In the genomic region with DNA sequence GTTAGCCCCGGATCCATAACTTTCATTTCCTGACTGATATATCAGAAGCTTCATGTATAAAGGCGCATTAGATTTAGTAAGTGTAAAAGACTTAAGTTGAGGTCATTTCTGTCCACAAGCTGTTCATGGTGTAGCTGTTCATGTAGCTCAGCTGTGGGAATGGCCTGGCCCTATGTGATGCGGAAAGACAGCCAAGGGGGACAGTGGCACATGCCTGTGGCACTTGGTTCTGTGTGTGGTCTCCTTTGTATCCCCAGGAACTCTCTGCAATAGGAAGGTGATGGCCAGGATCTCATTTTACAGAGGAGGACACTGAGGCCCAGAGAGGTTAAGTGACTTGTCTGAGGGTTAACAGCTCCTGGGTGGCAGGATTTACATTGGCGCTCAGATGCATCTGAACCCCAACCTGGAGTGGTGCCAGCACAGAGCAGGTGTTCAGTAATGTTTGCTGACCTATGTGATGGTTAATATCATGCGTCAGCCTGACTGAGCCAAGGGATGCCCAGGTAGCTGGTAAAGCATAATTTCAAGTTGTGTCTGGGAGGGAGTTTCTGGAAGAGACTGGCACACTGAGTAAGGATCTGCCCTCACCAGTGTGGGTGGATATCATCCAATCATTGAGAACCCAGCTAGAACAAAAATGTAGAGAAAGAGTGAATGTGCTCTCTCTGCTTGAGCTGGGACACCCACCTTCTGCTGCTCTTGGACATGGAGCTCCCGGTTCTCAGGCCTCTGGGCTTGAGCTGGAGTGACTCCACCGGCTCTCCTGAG, we compare ENCODE assay signal across 10 cellular contexts. TPM values are rescaled to one million over a fixed set of nuclear protein-coding genes. Genes with fewer than 3 reads are reported as not detected.
DNase-seq lines count a peak whose midpoint lies in the region; ATAC-seq and TF ChIP-seq lines count a peak whose summit lies in the region.
"Had no signal": no experiment of that assay in that cellular context is flagged by ENCODE, and none has a peak within 500 bp of the region (broad histone marks: within the 10 kb centered on the region; RNA-seq: fewer than 3 reads in every experiment).

No MANE protein-coding gene starts in this region.

- TF ChIP-seq CTCF in testis (IDR thresholded peaks at IDR 0.05) = no peak

- intact Hi-C loops in testis (cut with DNase I; ENCODE audit: low total_unique reads) = no loop called here

- H3K27me3 Mint-ChIP-seq in naive B cell = no peaks in the 10 kb centered on the region

- peak overlapping the region in 1 of 8 donors; percentile 17 for H3K4me3 Mint-ChIP-seq in naive B cell

- no peak for TF ChIP-seq POLR2A in testis (IDR thresholded peaks at IDR 0.05)

- peak overlapping the region in 5 of 6 donors; percentile 8 to 97 (median 19) for H3K27ac Mint-ChIP-seq in naive B cell

- no peaks in the 10 kb centered on the region for H3K36me3 Mint-ChIP-seq in naive B cell

- H3K4me3 ChIP-seq in testis = no peak overlapping the region
- H3K4me3 ChIP-seq: thyroid gland had no signal

- no peaks in the 10 kb centered on the region for H3K9me3 ChIP-seq in testis
- H3K9me3 ChIP-seq: thyroid gland had no signal

- H3K27ac ChIP-seq in testis = no peak overlapping the region
- H3K27ac ChIP-seq: thyroid gland had no signal

- peaks cover 6% of the 10 kb centered on the region for H3K4me1 ChIP-seq in testis

- no peaks in the 10 kb centered on the region for H3K9me3 Mint-ChIP-seq in naive B cell

- no peaks in the 10 kb centered on the region for H3K27me3 ChIP-seq in testis
- H3K27me3 ChIP-seq: thyroid gland had no signal

- H3K4me1 Mint-ChIP-seq in naive B cell = peaks cover 86 to 98% (median 95%) of the 10 kb centered on the region in 3 donors

- DNase-seq in NCI-H82 (lab: John Stamatoyannopoulos, UW) (peak; percentile 49), NCI-H82 treated with DMSO at 0.1 percent for 48 hours (lab: John Stamatoyannopoulos, UW; ENCODE audit: unreplicated experiment) (no peak), HT-29 (ENCODE audit: low spot score) (peak; percentile 44), T follicular helper cell (ENCODE audit: low read depth) (peak; percentile 33), naive B cell (no peak), testis (no peak)
- DNase-seq: activated T-cell treated with anti-CD3 and anti-CD28 coated beads, Interleukin-2, amount 50 U/mL, for 48 hours; thyroid gland had no signal

- no peak for ATAC-seq in naive B cell (ENCODE audit: low read depth in 2 of 2)
- no peak for ATAC-seq in HG03442 (IDR thresholded peaks at IDR 0.05; ENCODE audit: unreplicated experiment)
- no peak for ATAC-seq in HG03354 (IDR thresholded peaks at IDR 0.05; ENCODE audit: poor library complexity, severe bottlenecking, unreplicated experiment)

- no peaks in the 10 kb centered on the region for H3K36me3 ChIP-seq in testis (ENCODE audit: low read depth, missing control alignments)
- H3K36me3 ChIP-seq: thyroid gland had no signal

- WGBS in testis, 2 donors = 80 to 92% methylated on average over 7 of the region's 7 CpGs

RNA-seq across cellular contexts. Expression of a gene that starts 25.4 kb away (rescaled TPM):
- total RNA-seq in HT-29 (2014; rRNA removed; shearing (Covaris generic)) = 151 and 164 TPM in 2 replicates
- polyA plus RNA-seq in naive B cell (ENCODE audit: low read depth in 6 of 6) (10 to 100 TPM; 49.1 to 92.1 (median 66.7) TPM), testis (ENCODE audit: insufficient read depth, low read depth, low replicate concordance) (99.5 TPM)
- total RNA-seq in testis = 100 to 1,000 TPM; 215 to 263 TPM

Comparison
In these comparisons a context has a peak if more than half of its experiments do, and no peak if none do; other contexts are left out.
1. DNase-seq: peak in NCI-H82 (single experiment), HT-29 (single experiment) and T follicular helper cell (single experiment); none in NCI-H82 treated with DMSO at 0.1 percent for 48 hours (single experiment), naive B cell (single experiment) and testis (single experiment).